ENCODE assay signal across 28 cellular contexts in genomic region chr5:169287529-169287928, GRCh38. TPM values are rescaled to one million over a fixed set of nuclear protein-coding genes. Genes with fewer than 3 reads are reported as not detected.
A peak's percentile ranks its signal among the peaks of the same experiment; 100 is the strongest.
DNase-seq lines count a peak whose midpoint lies in the region; ATAC-seq and TF ChIP-seq lines count a peak whose summit lies in the region.
"Had no signal": no experiment of that assay in that cellular context is flagged by ENCODE, and none has a peak within 500 bp of the region (broad histone marks: within the 10 kb centered on the region; RNA-seq: fewer than 3 reads in every experiment).

No MANE protein-coding gene starts in this region.

- no peak overlapping the region for H2AFZ ChIP-seq in GM23248

- H3F3A ChIP-seq in GM23248 (ENCODE audit: insufficient read depth): no peaks in the 10 kb centered on the region

- peaks cover 30% of the 10 kb centered on the region for H3K4me1 ChIP-seq in GM23248 (ENCODE audit: insufficient read depth)
- peaks cover 62% of the 10 kb centered on the region for H3K4me1 ChIP-seq in muscle layer of colon (ENCODE audit: insufficient read depth, low read length)
- H3K4me1 ChIP-seq in thoracic aorta (ENCODE audit: control insufficient read depth in 1 of 2, low read depth in 2 of 2): peaks cover 10 to 40% of the 10 kb centered on the region in 2 donors
- H3K4me1 ChIP-seq: right lobe of liver had no signal

- H3K4me2 ChIP-seq in GM23248 (ENCODE audit: unreplicated experiment): peak overlapping the region; percentile 7

- no peaks in the 10 kb centered on the region for H3K9me3 Mint-ChIP-seq in activated CD4-positive, alpha-beta T cell treated with anti-CD3 and anti-CD28 coated beads, Interleukin-2, amount 10 ng/mL, durations not matched to agents 24 days and 14 days
- H3K9me3 Mint-ChIP-seq: activated B cell treated with CpG ODN at 0.5 μM for 24 hours; activated naive CD8-positive, alpha-beta T cell treated with anti-CD3 and anti-CD28 coated beads, Interleukin-2, amount 10 ng/mL, durations not matched to agents 7 days and 5 days; CD8-positive, alpha-beta T cell; dendritic cell treated with granulocyte-macrophage colony-stimulating factor and Interleukin-4, amounts not matched to agents 40 ng/mL and 50 ng/mL, for 4 days had no signal

- peaks cover 84% of the 10 kb centered on the region for H3K79me2 ChIP-seq in GM23248 (ENCODE audit: insufficient read depth)

- H3K27me3 ChIP-seq in GM23248 (replicated peaks; ENCODE audit: insufficient read depth) (no peaks in the 10 kb centered on the region), muscle layer of colon (ENCODE audit: control insufficient read depth in 1 of 2, insufficient read depth in 2 of 2, low read length in 2 of 2) (no peaks in the 10 kb centered on the region), thoracic aorta (replicated peaks; ENCODE audit: insufficient read depth) (no peaks in the 10 kb centered on the region)
- H3K27me3 ChIP-seq: BE2C, ovary had no signal

- H3K9ac ChIP-seq in GM23248 (no peak overlapping the region), muscle layer of colon (ENCODE audit: low read length) (no peak overlapping the region)

- no peak overlapping the region for H3K4me3 Mint-ChIP-seq in activated CD4-positive, alpha-beta T cell treated with anti-CD3 and anti-CD28 coated beads, Interleukin-2, amount 10 ng/mL, durations not matched to agents 24 days and 14 days
- H3K4me3 Mint-ChIP-seq: activated B cell treated with CpG ODN at 0.5 μM for 24 hours; activated naive CD8-positive, alpha-beta T cell treated with anti-CD3 and anti-CD28 coated beads, Interleukin-2, amount 10 ng/mL, durations not matched to agents 7 days and 5 days; activated T-cell treated with anti-CD3 and anti-CD28 coated beads, Interleukin-2, amount 50 U/mL, for 24 hours; CD8-positive, alpha-beta T cell; dendritic cell treated with granulocyte-macrophage colony-stimulating factor and Interleukin-4, amounts not matched to agents 40 ng/mL and 50 ng/mL, for 4 days had no signal

- intact Hi-C loops in activated CD4-positive, alpha-beta T cell treated with anti-CD3 and anti-CD28 coated beads, Interleukin-2, amount 10 ng/mL, durations not matched to agents 24 days and 14 days (cut with micrococcal nuclease): no loop called here

- H3K4me3 ChIP-seq in GM23248: no peak overlapping the region
- H3K4me3 ChIP-seq in muscle layer of colon (ENCODE audit: low read depth in 1 of 2, low read length in 2 of 2): no peak overlapping the region
- peak overlapping the region; percentile 12 for H3K4me3 ChIP-seq in thoracic aorta
- H3K4me3 ChIP-seq: GM12878, K562, ovary, right lobe of liver, SK-N-MC had no signal

- in situ Hi-C loops in GM23248 (cut with MboI): no loop called here

- no peaks in the 10 kb centered on the region for H3K9me3 ChIP-seq in GM23248 (ENCODE audit: low read depth)
- H3K9me3 ChIP-seq in muscle layer of colon (ENCODE audit: low read length): peaks cover 5% of the 10 kb centered on the region
- H3K9me3 ChIP-seq in thoracic aorta: no peaks in the 10 kb centered on the region
- H3K9me3 ChIP-seq: BE2C, right lobe of liver had no signal

- ATAC-seq in thoracic aorta (ENCODE audit: insufficient number of reproducible peaks, low FRiP score, low read depth): no peak
- ATAC-seq: CD8-positive, alpha-beta T cell; GM12878; K562; left colon; right lobe of liver had no signal

- no peaks in the 10 kb centered on the region for H3K36me3 Mint-ChIP-seq in activated CD4-positive, alpha-beta T cell treated with anti-CD3 and anti-CD28 coated beads, Interleukin-2, amount 10 ng/mL, durations not matched to agents 24 days and 14 days (ENCODE audit: low read depth)
- H3K36me3 Mint-ChIP-seq: activated naive CD8-positive, alpha-beta T cell treated with anti-CD3 and anti-CD28 coated beads, Interleukin-2, amount 10 ng/mL, durations not matched to agents 7 days and 5 days; CD8-positive, alpha-beta T cell had no signal

- DNase-seq in GM23248 (peak; percentile 25), cerebellar cortex (ENCODE audit: low spot score) (peak; percentile 58), thoracic aorta (ENCODE audit: low spot score) (no peak), NCI-H1417 (lab: John Stamatoyannopoulos, UW) (no peak), ecto neural progenitor cell (ENCODE audit: low spot score) (no peak)
- no peak for DNase-seq in activated CD4-positive, alpha-beta T cell treated with anti-CD3 and anti-CD28 coated beads, Interleukin-2, amount 10 ng/mL, durations not matched to agents 24 days and 14 days
- DNase-seq in stimulated activated CD4-positive, alpha-beta T cell treated with anti-CD3 and anti-CD28 coated beads, Interleukin-12 subunit alpha, Interleukin-12 subunit beta, amount 100 ng/mL, for 4 hours: no peak
- DNase-seq: activated B cell treated with CpG ODN at 0.5 μM for 24 hours; activated CD4-positive, alpha-beta T cell treated with anti-CD3 and anti-CD28 coated beads, Interleukin-2, amount 50 U/mL, for 1 hour; activated gamma-delta T cell; activated naive CD8-positive, alpha-beta T cell treated with anti-CD3 and anti-CD28 coated beads, Interleukin-2, amount 10 ng/mL, durations not matched to agents 7 days and 5 days; activated T-cell treated with anti-CD3 and anti-CD28 coated beads, Interleukin-2, amount 50 U/mL, for 24 hours; BE2C; CD8-positive, alpha-beta T cell; central memory CD4-positive, alpha-beta T cell; hippocampal formation; left colon; mammary epithelial cell; NCI-H1048; ovary; right lobe of liver; stimulated activated CD4-positive, alpha-beta T cell treated with anti-CD3 and anti-CD28 coated beads, Interleukin-4, amount 100 ng/mL, for 24 hours had no signal

- H3K36me3 ChIP-seq in GM23248 (ENCODE audit: low read depth) (no peaks in the 10 kb centered on the region), muscle layer of colon (ENCODE audit: insufficient read depth, low read length) (no peaks in the 10 kb centered on the region), thoracic aorta (no peaks in the 10 kb centered on the region)
- H3K36me3 ChIP-seq: BE2C, ovary, right lobe of liver had no signal

- no peak overlapping the region for H3K27ac Mint-ChIP-seq in activated CD4-positive, alpha-beta T cell treated with anti-CD3 and anti-CD28 coated beads, Interleukin-2, amount 10 ng/mL, durations not matched to agents 24 days and 14 days
- H3K27ac Mint-ChIP-seq: activated B cell treated with CpG ODN at 0.5 μM for 24 hours; activated naive CD8-positive, alpha-beta T cell treated with anti-CD3 and anti-CD28 coated beads, Interleukin-2, amount 10 ng/mL, durations not matched to agents 7 days and 5 days; activated T-cell treated with anti-CD3 and anti-CD28 coated beads, Interleukin-2, amount 50 U/mL, for 24 hours; CD8-positive, alpha-beta T cell; dendritic cell treated with granulocyte-macrophage colony-stimulating factor and Interleukin-4, amounts not matched to agents 40 ng/mL and 50 ng/mL, for 4 days had no signal

- H3K27ac ChIP-seq in GM23248 (0 out of 2 replicates have a peak overlapping the region, but pooled peaks have one; percentile 39), muscle layer of colon (ENCODE audit: low read depth, low read length) (peak overlapping the region; percentile 85), thoracic aorta (peak overlapping the region; percentile 68 to 69)
- H3K27ac ChIP-seq: ovary, right lobe of liver, SK-N-MC had no signal

- no peaks in the 10 kb centered on the region for H3K4me1 Mint-ChIP-seq in activated CD4-positive, alpha-beta T cell treated with anti-CD3 and anti-CD28 coated beads, Interleukin-2, amount 10 ng/mL, durations not matched to agents 24 days and 14 days
- H3K4me1 Mint-ChIP-seq: activated B cell treated with CpG ODN at 0.5 μM for 24 hours; activated naive CD8-positive, alpha-beta T cell treated with anti-CD3 and anti-CD28 coated beads, Interleukin-2, amount 10 ng/mL, durations not matched to agents 7 days and 5 days had no signal

- 0 out of 2 replicates have a peak, but pooled peaks cover 7% of the 10 kb centered on the region for H4K20me1 ChIP-seq in GM23248 (ENCODE audit: insufficient read depth)

- no peaks in the 10 kb centered on the region for H3K27me3 Mint-ChIP-seq in activated CD4-positive, alpha-beta T cell treated with anti-CD3 and anti-CD28 coated beads, Interleukin-2, amount 10 ng/mL, durations not matched to agents 24 days and 14 days
- H3K27me3 Mint-ChIP-seq: activated B cell treated with CpG ODN at 0.5 μM for 24 hours; activated naive CD8-positive, alpha-beta T cell treated with anti-CD3 and anti-CD28 coated beads, Interleukin-2, amount 10 ng/mL, durations not matched to agents 7 days and 5 days; dendritic cell treated with granulocyte-macrophage colony-stimulating factor and Interleukin-4, amounts not matched to agents 40 ng/mL and 50 ng/mL, for 4 days had no signal

- TF ChIP-seq CTCF in thoracic aorta (IDR thresholded peaks at IDR 0.05): no peak

- no peaks in the 10 kb centered on the region for H3K9me2 ChIP-seq in GM23248 (ENCODE audit: insufficient read depth)

- WGBS in GM23248 (ENCODE audit: low coverage in 1 of 2, low lambda C conversion rate in 2 of 2, missing lambda C conversion rate in 2 of 2), 2 experiments: 51 to 64% methylated on average over 4 of the region's 4 CpGs

RNA-seq across cellular contexts. Expression of gene SLIT3, which starts 13.4 kb away (rescaled TPM):
- total RNA-seq in GM23248 (2014; rRNA removed; shearing (Covaris generic)): 49.4 and 61.9 TPM in 2 replicates
- polyA plus RNA-seq in GM23248 (2016; fragmentation: Nextera tagmentation; extraction: Ambion mirVana): 98.9 and 100 TPM in 2 replicates
- total RNA-seq in thoracic aorta: 10 to 100 TPM; 80.1 to 86.9 TPM
- 0.75 and 1.1 TPM in 2 replicates for total RNA-seq in activated CD4-positive, alpha-beta T cell treated with anti-CD3 and anti-CD28 coated beads, Interleukin-2, amount 10 ng/mL, durations not matched to agents 24 days and 14 days
- total RNA-seq: activated B cell treated with CpG ODN at 0.5 μM for 24 hours; activated naive CD8-positive, alpha-beta T cell treated with anti-CD3 and anti-CD28 coated beads, Interleukin-2, amount 10 ng/mL, durations not matched to agents 7 days and 5 days; CD8-positive, alpha-beta T cell; T-helper 1 cell treated with Interleukin-12 subunit alpha and Interleukin-12 subunit beta and Interleukin-4 antibody, amounts not matched to agents 30 ng/mL and 1 ng/mL, for 36 hours had no signal
- polyA plus RNA-seq: GM12878 had no signal

Comparison
In these comparisons a context has a peak if more than half of its experiments do, and no peak if none do; other contexts are left out.
1. DNase-seq: peak in GM23248 (single experiment) and cerebellar cortex (single experiment); none in thoracic aorta (single experiment), NCI-H1417 (0 of 3), activated CD4-positive, alpha-beta T cell treated with anti-CD3 and anti-CD28 coated beads, Interleukin-2, amount 10 ng/mL, durations not matched to agents 24 days and 14 days (single experiment), stimulated activated CD4-positive, alpha-beta T cell treated with anti-CD3 and anti-CD28 coated beads, Interleukin-12 subunit alpha, Interleukin-12 subunit beta, amount 100 ng/mL, for 4 hours (single experiment) and ecto neural progenitor cell (single experiment).
2. RNA of gene SLIT3, which starts 13.4 kb away (total RNA-seq): 80.1 to 86.9 TPM in thoracic aorta and 49.4 to 61.9 TPM in GM23248; 0.75 to 1.1 TPM in activated CD4-positive, alpha-beta T cell treated with anti-CD3 and anti-CD28 coated beads, Interleukin-2, amount 10 ng/mL, durations not matched to agents 24 days and 14 days; every median in the first group is over 10 times any median in the second.
3. Peak in every context shown above with its lines, with median percentiles within 50 percentile points of each other: H3K27ac ChIP-seq.